8 cellular contexts compared by ENCODE assay signal in genomic region chr6:157380779-157381561, GRCh38. TPM values are rescaled to one million over a fixed set of nuclear protein-coding genes. Genes with fewer than 3 reads are reported as not detected.
DNase-seq lines count a peak whose midpoint lies in the region; ATAC-seq and TF ChIP-seq lines count a peak whose summit lies in the region.

ZDHHC14 (plus strand) TSS chr6:157381190.

- peak within 1 kb of the TSS; percentile 92 for H3K4me3 ChIP-seq in CD8-positive, alpha-beta T cell (ENCODE audit: low read depth, low read length)
- H3K4me3 ChIP-seq in endodermal cell (ENCODE audit: low read length): peak within 1 kb of the TSS; percentile 85
- H3K4me3 ChIP-seq in mesodermal cell (ENCODE audit: extremely low read depth, insufficient read depth, low read length, poor library complexity, severe bottlenecking): peak within 1 kb of the TSS; percentile 97

- CTCF ChIA-PET in CD8-positive, alpha-beta T cell (lab: Charles Lee): interaction anchor here (1.1 to 1.7 kb wide), 2 partner anchors 58 to 216 kb away, joined by 6 read pairs; partner anchors contain the start of gene TMEM242

- H3K4me3 Mint-ChIP-seq in CD8-positive, alpha-beta T cell: peak within 1 kb of the TSS; percentile 90
- peak within 1 kb of the TSS; percentile 71 for H3K4me3 Mint-ChIP-seq in endodermal cell

- H3K27ac ChIP-seq in CD8-positive, alpha-beta T cell (ENCODE audit: low read depth, low read length): peak within 1 kb of the TSS; percentile 68
- H3K27ac ChIP-seq in endodermal cell (ENCODE audit: low read depth, low read length): no peak within 1 kb of the TSS
- H3K27ac ChIP-seq in mesodermal cell (ENCODE audit: low read depth, low read length, severe bottlenecking): peak within 1 kb of the TSS; percentile 57

- POLR2A ChIA-PET in CD8-positive, alpha-beta T cell (lab: Charles Lee): interaction anchor here (1.4 to 1.6 kb wide), 2 partner anchors 56 to 58 kb away, joined by 3 to 9 read pairs; partner anchors contain the start of gene TMEM242

- peaks cover 22% of the 10 kb centered on the region for H3K4me1 Mint-ChIP-seq in CD8-positive, alpha-beta T cell (ENCODE audit: low read depth)
- peaks cover 8% of the 10 kb centered on the region for H3K4me1 Mint-ChIP-seq in endodermal cell

- WGBS in endodermal cell (ENCODE audit: insufficient coverage in 1 of 2, insufficient read length in 1 of 2), 2 experiments: 0 to 1% methylated on average over 34 to 106 of the region's 106 CpGs
- WGBS in mesodermal cell (ENCODE audit: insufficient coverage in 2 of 2), 2 experiments: 1% methylated on average over 54 to 91 of the region's 106 CpGs

- peak within 1 kb of the TSS; percentile 81 for H3K27ac Mint-ChIP-seq in CD8-positive, alpha-beta T cell
- no peak within 1 kb of the TSS for H3K27ac Mint-ChIP-seq in endodermal cell

- no peaks in the 10 kb centered on the region for H3K27me3 ChIP-seq in CD8-positive, alpha-beta T cell (ENCODE audit: insufficient read depth, low read length)
- peaks cover 24% of the 10 kb centered on the region for H3K27me3 ChIP-seq in endodermal cell (ENCODE audit: control insufficient read depth, insufficient read depth, low read length, poor library complexity, severe bottlenecking)

- H3K36me3 Mint-ChIP-seq in CD8-positive, alpha-beta T cell: peaks cover 4% of the 10 kb centered on the region
- no peaks in the 10 kb centered on the region for H3K36me3 Mint-ChIP-seq in endodermal cell (ENCODE audit: low read depth)

- no peaks in the 10 kb centered on the region for H3K36me3 ChIP-seq in CD8-positive, alpha-beta T cell (ENCODE audit: insufficient read depth, low read length)
- no peaks in the 10 kb centered on the region for H3K36me3 ChIP-seq in endodermal cell (ENCODE audit: control insufficient read depth, insufficient read depth, low read length)
- no peaks in the 10 kb centered on the region for H3K36me3 ChIP-seq in mesodermal cell (ENCODE audit: control insufficient read depth, insufficient read depth, low read length)

- DNase-seq in CD8-positive, alpha-beta T cell: peak; percentile 77 to 93 (median 86)
- peak; percentile 74 for DNase-seq in NOMO-1 treated with DMSO at 0.1 percent for 48 hours (lab: John Stamatoyannopoulos, UW; ENCODE audit: unreplicated experiment)
- DNase-seq in activated CD8-positive, alpha-beta memory T cell treated with anti-CD3 and anti-CD28 coated beads, Interleukin-2, amount 50 U/mL, for 24 hours (ENCODE audit: extremely low read depth): peak; percentile 66
- peak; percentile 83 for DNase-seq in endodermal cell
- DNase-seq in stimulated activated CD8-positive, alpha-beta memory T cell treated with anti-CD3 and anti-CD28 coated beads, Interleukin-15, amount 100 ng/mL, for 24 hours (ENCODE audit: low read depth): peak; percentile 77

- H3K9ac ChIP-seq in endodermal cell (ENCODE audit: extremely low read depth, low read length, poor library complexity, severe bottlenecking): peak within 1 kb of the TSS; percentile 25

- no peak for TF ChIP-seq CTCF in CD8-positive, alpha-beta T cell (IDR thresholded peaks at IDR 0.05)
- no peak for TF ChIP-seq CTCF in endodermal cell (conservative IDR thresholded peaks at IDR 0.05)

- H3K4me1 ChIP-seq in CD8-positive, alpha-beta T cell (ENCODE audit: insufficient read depth, low read length): peaks cover 10% of the 10 kb centered on the region
- H3K4me1 ChIP-seq in endodermal cell (ENCODE audit: control insufficient read depth, insufficient read depth, low read length) (no peaks in the 10 kb centered on the region), mesodermal cell (ENCODE audit: control insufficient read depth, insufficient read depth, low read length, poor library complexity, severe bottlenecking) (no peaks in the 10 kb centered on the region)

- H3K9me3 Mint-ChIP-seq in CD8-positive, alpha-beta T cell: no peaks in the 10 kb centered on the region
- H3K9me3 Mint-ChIP-seq in endodermal cell: no peaks in the 10 kb centered on the region

- no peaks in the 10 kb centered on the region for H3K9me3 ChIP-seq in CD8-positive, alpha-beta T cell (ENCODE audit: low read length)
- H3K9me3 ChIP-seq in endodermal cell (ENCODE audit: control insufficient read depth, low read length) (no peaks in the 10 kb centered on the region), mesodermal cell (ENCODE audit: control insufficient read depth, low read length) (no peaks in the 10 kb centered on the region)

- no peaks in the 10 kb centered on the region for H3K27me3 Mint-ChIP-seq in CD8-positive, alpha-beta T cell (ENCODE audit: low read depth)
- peaks cover 29% of the 10 kb centered on the region for H3K27me3 Mint-ChIP-seq in endodermal cell (ENCODE audit: insufficient read depth)

- intact Hi-C loops in CD8-positive, alpha-beta T cell (cut with DNase I, micrococcal nuclease): loop anchor here (1.0 to 10.0 kb wide), 9 partner anchors 58 to 1726 kb away; partner anchors contain the start of genes TMEM242 (in 2 of the 2) and ARID1B (in 1 of the 2)

- ATAC-seq in CD8-positive, alpha-beta T cell: peak; percentile 76
- ATAC-seq in GM19438 (IDR thresholded peaks at IDR 0.05; ENCODE audit: low read depth, unreplicated experiment) (peak; percentile 69), HG03565 (IDR thresholded peaks at IDR 0.05; ENCODE audit: unreplicated experiment) (peak; percentile 79)

RNA-seq across cellular contexts. Expression of gene ZDHHC14, which starts in this region (rescaled TPM):
- total RNA-seq in CD8-positive, alpha-beta T cell: 1 to 10 TPM; 2.3 to 2.6 TPM
- 1 to 10 TPM; 2.3 to 4.5 TPM for total RNA-seq in endodermal cell
- polyA plus RNA-seq in endodermal cell (2013, experiment 1 of 2): 1.9 TPM
- polyA plus RNA-seq in endodermal cell (2013, experiment 2 of 2): 2.4 TPM
- 3.7 TPM for polyA plus RNA-seq in mesodermal cell (2013, experiment 1 of 2)
- polyA plus RNA-seq in mesodermal cell (2013, experiment 2 of 2): 3.2 TPM
